In the genomic region with DNA sequence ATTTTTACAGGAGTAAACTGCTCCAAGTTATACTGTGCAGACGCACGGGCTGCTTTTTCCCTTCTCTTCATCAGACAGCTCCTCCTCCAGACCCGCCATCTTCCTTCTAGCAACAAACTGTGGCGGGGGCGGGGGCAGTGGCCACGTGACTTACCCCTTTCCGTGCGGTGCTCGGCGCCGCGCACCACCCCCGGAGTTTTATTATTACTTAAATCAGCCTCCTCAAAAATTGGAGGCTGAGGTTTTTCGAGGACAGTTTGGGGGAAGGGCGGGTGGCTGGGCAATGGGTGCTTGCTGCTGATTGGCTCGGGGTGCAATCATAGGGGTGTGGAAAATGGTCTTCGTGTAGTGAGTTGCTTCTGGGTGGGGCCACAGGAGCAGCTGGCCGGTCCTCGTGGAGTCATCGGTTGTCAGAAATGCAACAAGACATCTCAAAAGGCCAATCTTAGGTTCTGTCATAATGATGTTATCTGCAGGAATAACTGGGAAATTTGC, we compare ENCODE assay signal across 1 cellular context.
TF ChIP-seq lines count a peak whose summit lies in the region.

No MANE protein-coding gene starts in this region.

TF ChIP-seq in K562, 482 proteins besides CTCF, POLR2A, EP300 and RAD21 (continued from another document and continues in another):
- TF ChIP-seq, protein P1, sequence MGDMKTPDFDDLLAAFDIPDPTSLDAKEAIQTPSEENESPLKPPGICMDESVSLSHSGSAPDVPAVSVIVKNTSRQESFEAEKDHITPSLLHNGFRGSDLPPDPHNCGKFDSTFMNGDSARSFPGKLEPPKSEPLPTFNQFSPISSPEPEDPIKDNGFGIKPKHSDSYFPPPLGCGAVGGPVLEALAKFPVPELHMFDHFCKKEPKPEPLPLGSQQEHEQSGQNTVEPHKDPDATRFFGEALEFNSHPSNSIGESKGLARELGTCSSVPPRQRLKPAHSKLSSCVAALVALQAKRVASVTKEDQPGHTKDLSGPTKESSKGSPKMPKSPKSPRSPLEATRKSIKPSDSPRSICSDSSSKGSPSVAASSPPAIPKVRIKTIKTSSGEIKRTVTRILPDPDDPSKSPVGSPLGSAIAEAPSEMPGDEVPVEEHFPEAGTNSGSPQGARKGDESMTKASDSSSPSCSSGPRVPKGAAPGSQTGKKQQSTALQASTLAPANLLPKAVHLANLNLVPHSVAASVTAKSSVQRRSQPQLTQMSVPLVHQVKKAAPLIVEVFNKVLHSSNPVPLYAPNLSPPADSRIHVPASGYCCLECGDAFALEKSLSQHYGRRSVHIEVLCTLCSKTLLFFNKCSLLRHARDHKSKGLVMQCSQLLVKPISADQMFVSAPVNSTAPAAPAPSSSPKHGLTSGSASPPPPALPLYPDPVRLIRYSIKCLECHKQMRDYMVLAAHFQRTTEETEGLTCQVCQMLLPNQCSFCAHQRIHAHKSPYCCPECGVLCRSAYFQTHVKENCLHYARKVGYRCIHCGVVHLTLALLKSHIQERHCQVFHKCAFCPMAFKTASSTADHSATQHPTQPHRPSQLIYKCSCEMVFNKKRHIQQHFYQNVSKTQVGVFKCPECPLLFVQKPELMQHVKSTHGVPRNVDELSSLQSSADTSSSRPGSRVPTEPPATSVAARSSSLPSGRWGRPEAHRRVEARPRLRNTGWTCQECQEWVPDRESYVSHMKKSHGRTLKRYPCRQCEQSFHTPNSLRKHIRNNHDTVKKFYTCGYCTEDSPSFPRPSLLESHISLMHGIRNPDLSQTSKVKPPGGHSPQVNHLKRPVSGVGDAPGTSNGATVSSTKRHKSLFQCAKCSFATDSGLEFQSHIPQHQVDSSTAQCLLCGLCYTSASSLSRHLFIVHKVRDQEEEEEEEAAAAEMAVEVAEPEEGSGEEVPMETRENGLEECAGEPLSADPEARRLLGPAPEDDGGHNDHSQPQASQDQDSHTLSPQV (IDR thresholded peaks at IDR 0.05), result peak; percentile 73; the same call in 1 of the 2 replicates
- TF ChIP-seq, protein P2, sequence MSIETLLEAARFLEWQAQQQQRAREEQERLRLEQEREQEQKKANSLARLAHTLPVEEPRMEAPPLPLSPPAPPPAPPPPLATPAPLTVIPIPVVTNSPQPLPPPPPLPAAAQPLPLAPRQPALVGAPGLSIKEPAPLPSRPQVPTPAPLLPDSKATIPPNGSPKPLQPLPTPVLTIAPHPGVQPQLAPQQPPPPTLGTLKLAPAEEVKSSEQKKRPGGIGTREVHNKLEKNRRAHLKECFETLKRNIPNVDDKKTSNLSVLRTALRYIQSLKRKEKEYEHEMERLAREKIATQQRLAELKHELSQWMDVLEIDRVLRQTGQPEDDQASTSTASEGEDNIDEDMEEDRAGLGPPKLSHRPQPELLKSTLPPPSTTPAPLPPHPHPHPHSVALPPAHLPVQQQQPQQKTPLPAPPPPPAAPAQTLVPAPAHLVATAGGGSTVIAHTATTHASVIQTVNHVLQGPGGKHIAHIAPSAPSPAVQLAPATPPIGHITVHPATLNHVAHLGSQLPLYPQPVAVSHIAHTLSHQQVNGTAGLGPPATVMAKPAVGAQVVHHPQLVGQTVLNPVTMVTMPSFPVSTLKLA (conservative IDR thresholded peaks at IDR 0.05), result peak; percentile 37 to 45; a peak in 2 of 4 replicates
- TF ChIP-seq TOE1 (IDR thresholded peaks at IDR 0.05; ENCODE audit: borderline replicate concordance), result peak; percentile 46; the same call in 1 of the 2 replicates
- TF ChIP-seq TOE1 (CRISPR knock-in tag; IDR thresholded peaks at IDR 0.05; ENCODE audit: borderline replicate concordance, low read depth), result no peak
- TF ChIP-seq, protein P3, sequence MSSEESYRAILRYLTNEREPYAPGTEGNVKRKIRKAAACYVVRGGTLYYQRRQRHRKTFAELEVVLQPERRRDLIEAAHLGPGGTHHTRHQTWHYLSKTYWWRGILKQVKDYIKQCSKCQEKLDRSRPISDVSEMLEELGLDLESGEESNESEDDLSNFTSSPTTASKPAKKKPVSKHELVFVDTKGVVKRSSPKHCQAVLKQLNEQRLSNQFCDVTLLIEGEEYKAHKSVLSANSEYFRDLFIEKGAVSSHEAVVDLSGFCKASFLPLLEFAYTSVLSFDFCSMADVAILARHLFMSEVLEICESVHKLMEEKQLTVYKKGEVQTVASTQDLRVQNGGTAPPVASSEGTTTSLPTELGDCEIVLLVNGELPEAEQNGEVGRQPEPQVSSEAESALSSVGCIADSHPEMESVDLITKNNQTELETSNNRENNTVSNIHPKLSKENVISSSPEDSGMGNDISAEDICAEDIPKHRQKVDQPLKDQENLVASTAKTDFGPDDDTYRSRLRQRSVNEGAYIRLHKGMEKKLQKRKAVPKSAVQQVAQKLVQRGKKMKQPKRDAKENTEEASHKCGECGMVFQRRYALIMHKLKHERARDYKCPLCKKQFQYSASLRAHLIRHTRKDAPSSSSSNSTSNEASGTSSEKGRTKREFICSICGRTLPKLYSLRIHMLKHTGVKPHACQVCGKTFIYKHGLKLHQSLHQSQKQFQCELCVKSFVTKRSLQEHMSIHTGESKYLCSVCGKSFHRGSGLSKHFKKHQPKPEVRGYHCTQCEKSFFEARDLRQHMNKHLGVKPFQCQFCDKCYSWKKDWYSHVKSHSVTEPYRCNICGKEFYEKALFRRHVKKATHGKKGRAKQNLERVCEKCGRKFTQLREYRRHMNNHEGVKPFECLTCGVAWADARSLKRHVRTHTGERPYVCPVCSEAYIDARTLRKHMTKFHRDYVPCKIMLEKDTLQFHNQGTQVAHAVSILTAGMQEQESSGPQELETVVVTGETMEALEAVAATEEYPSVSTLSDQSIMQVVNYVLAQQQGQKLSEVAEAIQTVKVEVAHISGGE (CRISPR knock-in tag; IDR thresholded peaks at IDR 0.05), result no peak
- TF ChIP-seq, protein P4, sequence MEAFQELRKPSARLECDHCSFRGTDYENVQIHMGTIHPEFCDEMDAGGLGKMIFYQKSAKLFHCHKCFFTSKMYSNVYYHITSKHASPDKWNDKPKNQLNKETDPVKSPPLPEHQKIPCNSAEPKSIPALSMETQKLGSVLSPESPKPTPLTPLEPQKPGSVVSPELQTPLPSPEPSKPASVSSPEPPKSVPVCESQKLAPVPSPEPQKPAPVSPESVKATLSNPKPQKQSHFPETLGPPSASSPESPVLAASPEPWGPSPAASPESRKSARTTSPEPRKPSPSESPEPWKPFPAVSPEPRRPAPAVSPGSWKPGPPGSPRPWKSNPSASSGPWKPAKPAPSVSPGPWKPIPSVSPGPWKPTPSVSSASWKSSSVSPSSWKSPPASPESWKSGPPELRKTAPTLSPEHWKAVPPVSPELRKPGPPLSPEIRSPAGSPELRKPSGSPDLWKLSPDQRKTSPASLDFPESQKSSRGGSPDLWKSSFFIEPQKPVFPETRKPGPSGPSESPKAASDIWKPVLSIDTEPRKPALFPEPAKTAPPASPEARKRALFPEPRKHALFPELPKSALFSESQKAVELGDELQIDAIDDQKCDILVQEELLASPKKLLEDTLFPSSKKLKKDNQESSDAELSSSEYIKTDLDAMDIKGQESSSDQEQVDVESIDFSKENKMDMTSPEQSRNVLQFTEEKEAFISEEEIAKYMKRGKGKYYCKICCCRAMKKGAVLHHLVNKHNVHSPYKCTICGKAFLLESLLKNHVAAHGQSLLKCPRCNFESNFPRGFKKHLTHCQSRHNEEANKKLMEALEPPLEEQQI (IDR thresholded peaks at IDR 0.05), result peak; percentile 40; the same call in 1 of the 2 replicates
- TF ChIP-seq, protein P5, sequence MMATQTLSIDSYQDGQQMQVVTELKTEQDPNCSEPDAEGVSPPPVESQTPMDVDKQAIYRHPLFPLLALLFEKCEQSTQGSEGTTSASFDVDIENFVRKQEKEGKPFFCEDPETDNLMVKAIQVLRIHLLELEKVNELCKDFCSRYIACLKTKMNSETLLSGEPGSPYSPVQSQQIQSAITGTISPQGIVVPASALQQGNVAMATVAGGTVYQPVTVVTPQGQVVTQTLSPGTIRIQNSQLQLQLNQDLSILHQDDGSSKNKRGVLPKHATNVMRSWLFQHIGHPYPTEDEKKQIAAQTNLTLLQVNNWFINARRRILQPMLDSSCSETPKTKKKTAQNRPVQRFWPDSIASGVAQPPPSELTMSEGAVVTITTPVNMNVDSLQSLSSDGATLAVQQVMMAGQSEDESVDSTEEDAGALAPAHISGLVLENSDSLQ (IDR thresholded peaks at IDR 0.05), result peak; percentile 90
- no peak for TF ChIP-seq NFYB (IDR thresholded peaks at IDR 0.05; ENCODE audit: extremely low read depth, insufficient read length)
- TF ChIP-seq POLR2G (IDR thresholded peaks at IDR 0.05; ENCODE audit: low read depth, low read length), result 0 out of 2 replicates have a peak, but pooled peaks have one; percentile 28
- TF ChIP-seq, protein P6, sequence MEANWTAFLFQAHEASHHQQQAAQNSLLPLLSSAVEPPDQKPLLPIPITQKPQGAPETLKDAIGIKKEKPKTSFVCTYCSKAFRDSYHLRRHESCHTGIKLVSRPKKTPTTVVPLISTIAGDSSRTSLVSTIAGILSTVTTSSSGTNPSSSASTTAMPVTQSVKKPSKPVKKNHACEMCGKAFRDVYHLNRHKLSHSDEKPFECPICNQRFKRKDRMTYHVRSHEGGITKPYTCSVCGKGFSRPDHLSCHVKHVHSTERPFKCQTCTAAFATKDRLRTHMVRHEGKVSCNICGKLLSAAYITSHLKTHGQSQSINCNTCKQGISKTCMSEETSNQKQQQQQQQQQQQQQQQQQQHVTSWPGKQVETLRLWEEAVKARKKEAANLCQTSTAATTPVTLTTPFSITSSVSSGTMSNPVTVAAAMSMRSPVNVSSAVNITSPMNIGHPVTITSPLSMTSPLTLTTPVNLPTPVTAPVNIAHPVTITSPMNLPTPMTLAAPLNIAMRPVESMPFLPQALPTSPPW (CRISPR knock-in tag; IDR thresholded peaks at IDR 0.05), result peak; percentile 78
- TF ChIP-seq CXXC5 (CRISPR knock-in tag; IDR thresholded peaks at IDR 0.05), result 0 out of 2 replicates have a peak, but pooled peaks have one; percentile 10
- TF ChIP-seq, protein P7, sequence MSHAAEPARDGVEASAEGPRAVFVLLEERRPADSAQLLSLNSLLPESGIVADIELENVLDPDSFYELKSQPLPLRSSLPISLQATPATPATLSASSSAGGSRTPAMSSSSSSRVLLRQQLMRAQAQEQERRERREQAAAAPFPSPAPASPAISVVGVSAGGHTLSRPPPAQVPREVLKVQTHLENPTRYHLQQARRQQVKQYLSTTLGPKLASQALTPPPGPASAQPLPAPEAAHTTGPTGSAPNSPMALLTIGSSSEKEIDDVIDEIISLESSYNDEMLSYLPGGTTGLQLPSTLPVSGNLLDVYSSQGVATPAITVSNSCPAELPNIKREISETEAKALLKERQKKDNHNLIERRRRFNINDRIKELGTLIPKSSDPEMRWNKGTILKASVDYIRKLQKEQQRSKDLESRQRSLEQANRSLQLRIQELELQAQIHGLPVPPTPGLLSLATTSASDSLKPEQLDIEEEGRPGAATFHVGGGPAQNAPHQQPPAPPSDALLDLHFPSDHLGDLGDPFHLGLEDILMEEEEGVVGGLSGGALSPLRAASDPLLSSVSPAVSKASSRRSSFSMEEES (CRISPR knock-in tag; IDR thresholded peaks at IDR 0.05), result peak; percentile 64
- TF ChIP-seq EGR1 (conservative IDR thresholded peaks at IDR 0.05), result peak; percentile 77
- TF ChIP-seq TBP (optimal IDR thresholded peaks at IDR 0.05; ENCODE audit: low read depth, low read length), result peak; percentile 20
- TF ChIP-seq, protein P8, sequence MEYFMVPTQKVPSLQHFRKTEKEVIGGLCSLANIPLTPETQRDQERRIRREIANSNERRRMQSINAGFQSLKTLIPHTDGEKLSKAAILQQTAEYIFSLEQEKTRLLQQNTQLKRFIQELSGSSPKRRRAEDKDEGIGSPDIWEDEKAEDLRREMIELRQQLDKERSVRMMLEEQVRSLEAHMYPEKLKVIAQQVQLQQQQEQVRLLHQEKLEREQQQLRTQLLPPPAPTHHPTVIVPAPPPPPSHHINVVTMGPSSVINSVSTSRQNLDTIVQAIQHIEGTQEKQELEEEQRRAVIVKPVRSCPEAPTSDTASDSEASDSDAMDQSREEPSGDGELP (CRISPR knock-in tag; IDR thresholded peaks at IDR 0.05; ENCODE audit: borderline replicate concordance), result peak; percentile 48; the same call in 1 of the 2 replicates
- peak; percentile 34; the same call in 1 of the 2 replicates for TF ChIP-seq EP400 (IDR thresholded peaks at IDR 0.05)
